Comparison of ENCODE assay signal across 8 cellular contexts in the genomic region with DNA sequence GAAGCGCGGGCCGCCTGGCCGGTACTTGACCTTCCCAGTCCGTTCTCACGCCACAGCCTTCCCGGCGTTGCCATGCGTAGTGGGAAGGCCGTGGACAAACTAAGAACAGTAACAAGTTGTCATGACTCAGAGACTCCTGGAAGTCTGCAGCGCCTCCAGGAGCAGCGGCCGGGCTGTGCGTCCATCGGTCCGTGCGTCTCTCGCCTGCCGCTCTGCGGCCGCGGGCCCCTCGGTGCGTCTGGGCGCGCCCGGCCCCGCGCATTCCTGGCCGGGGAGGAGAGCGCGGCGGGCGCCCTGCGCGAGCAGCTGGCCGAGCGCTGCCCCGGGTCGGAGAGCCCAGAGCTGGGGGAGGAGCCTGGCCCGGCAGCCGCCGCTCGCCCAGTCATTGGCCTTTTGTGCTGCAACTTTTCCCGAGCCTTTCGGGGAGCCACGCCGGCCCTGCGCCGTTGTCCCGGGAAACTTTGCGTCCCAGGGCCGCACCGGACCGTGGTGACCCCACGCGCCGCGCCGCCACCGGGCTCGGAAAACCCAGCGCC.
DNase-seq lines count a peak whose midpoint lies in the region; ATAC-seq and TF ChIP-seq lines count a peak whose summit lies in the region.

No MANE protein-coding gene starts in this region.

- peaks cover 41% of the 10 kb centered on the region for H3K79me2 ChIP-seq in SK-N-SH (ENCODE audit: insufficient read depth)

- peak overlapping the region in 5 of 11 experiments; percentile 19 to 60 (median 45); a peak in 6 of 22 replicates for H3K27ac ChIP-seq in BLaER1 treated with 17β-estradiol and CSF1 and Interleukin-3, amounts not matched to agents 10 nM and 100 nM
- H3K27ac ChIP-seq in SK-N-SH (ENCODE audit: low read depth in 2 of 2, low read length in 1 of 2): peak overlapping the region; percentile 75 to 79

- H3K9me3 ChIP-seq in BLaER1 treated with 17β-estradiol and CSF1 and Interleukin-3, amounts not matched to agents 10 nM and 100 nM (replicated peaks in 1 of 11): peaks cover 0 to 15% (median 11%) of the 10 kb centered on the region in 11 experiments; a peak in 11 of 22 replicates
- no peaks in the 10 kb centered on the region for H3K9me3 ChIP-seq in SK-N-SH

- H4K20me1 ChIP-seq in BLaER1 treated with 17β-estradiol and CSF1 and Interleukin-3, amounts not matched to agents 10 nM and 100 nM: no peaks in the 10 kb centered on the region; a peak in 1 of 22 replicates
- no peaks in the 10 kb centered on the region for H4K20me1 ChIP-seq in SK-N-SH (ENCODE audit: insufficient read depth)

- peak overlapping the region; percentile 58 to 72 (median 64) for H3K4me3 ChIP-seq in BLaER1 treated with 17β-estradiol and CSF1 and Interleukin-3, amounts not matched to agents 10 nM and 100 nM
- H3K4me3 ChIP-seq in SK-N-SH (ENCODE audit: low read depth in 2 of 2, low read length in 1 of 2) (peak overlapping the region; percentile 81 to 82), fibroblast of pulmonary artery (replicated peaks; ENCODE audit: low read depth, low read length) (peak overlapping the region; percentile 76)

- peak overlapping the region; percentile 79 to 92 (median 87) for H3K4me2 ChIP-seq in BLaER1 treated with 17β-estradiol and CSF1 and Interleukin-3, amounts not matched to agents 10 nM and 100 nM
- H3K4me2 ChIP-seq in SK-N-SH: peak overlapping the region; percentile 99

- peak; percentile 24 for TF ChIP-seq CTCF in SK-N-SH (IDR thresholded peaks at IDR 0.05)
- peak; percentile 36 for TF ChIP-seq CTCF in fibroblast of pulmonary artery (IDR thresholded peaks at IDR 0.05; ENCODE audit: low read length, missing control alignments)

- POLR2A ChIA-PET in SK-N-SH (lab: Yijun Ruan, JAX): interaction anchor here (0.7 to 2.0 kb wide), 5 partner anchors 14 to 185 kb away, joined by 3 to 25 read pairs (median 4); a partner anchor contains a TSS

- no peaks in the 10 kb centered on the region for H3K36me3 ChIP-seq in BLaER1 treated with 17β-estradiol and CSF1 and Interleukin-3, amounts not matched to agents 10 nM and 100 nM
- H3K36me3 ChIP-seq in SK-N-SH (replicated peaks in 1 of 2; ENCODE audit: control insufficient read depth in 1 of 2, insufficient read depth in 2 of 2, low read length in 1 of 2): no peaks in the 10 kb centered on the region

- ATAC-seq in HG02938 (IDR thresholded peaks at IDR 0.05; ENCODE audit: unreplicated experiment): peak; percentile 15

- H3K9ac ChIP-seq in BLaER1 treated with 17β-estradiol and CSF1 and Interleukin-3, amounts not matched to agents 10 nM and 100 nM: peak overlapping the region; percentile 41 to 74 (median 68); a peak in 20 of 22 replicates
- peak overlapping the region; percentile 99 for H3K9ac ChIP-seq in SK-N-SH

- peak; percentile 93 for DNase-seq in SK-N-SH
- peak; percentile 96 for DNase-seq in fibroblast of pulmonary artery (ENCODE audit: low read depth)
- peak; percentile 97 for DNase-seq in myocyte (ENCODE audit: low read depth)
- DNase-seq in activated CD4-positive, alpha-beta T cell treated with anti-CD3 and anti-CD28 coated beads for 1 hour: no peak
- no peak for DNase-seq in activated CD8-positive, alpha-beta memory T cell treated with anti-CD3 and anti-CD28 coated beads for 24 hours
- no peak for DNase-seq in NCI-H524 treated with DMSO at 0.1 percent for 48 hours (lab: John Stamatoyannopoulos, UW)

- no peak for TF ChIP-seq EP300 in SK-N-SH (IDR thresholded peaks at IDR 0.05; ENCODE audit: borderline replicate concordance in 1 of 2, low read depth in 1 of 2, low read length in 1 of 2)

- H3F3A ChIP-seq in SK-N-SH (replicated peaks; ENCODE audit: insufficient read depth): peaks cover 13% of the 10 kb centered on the region

- CTCF ChIA-PET in SK-N-SH (lab: Yijun Ruan, JAX): interaction anchor here (0.5 to 3.2 kb wide), 30 partner anchors 8 to 212 kb away, joined by 3 to 21 read pairs (median 6); a partner anchor contains a TSS

- 0% methylated on average over 15 of the region's 63 CpGs for WGBS in SK-N-SH (ENCODE audit: low lambda C conversion rate)

- TF ChIP-seq RAD21 in SK-N-SH (IDR thresholded peaks at IDR 0.05; ENCODE audit: low read length): peak; percentile 55

- peaks cover 16 to 48% (median 41%) of the 10 kb centered on the region in 11 experiments for H3K27me3 ChIP-seq in BLaER1 treated with 17β-estradiol and CSF1 and Interleukin-3, amounts not matched to agents 10 nM and 100 nM
- no peaks in the 10 kb centered on the region for H3K27me3 ChIP-seq in SK-N-SH (ENCODE audit: insufficient read depth)

- H3K4me1 ChIP-seq in BLaER1 treated with 17β-estradiol and CSF1 and Interleukin-3, amounts not matched to agents 10 nM and 100 nM: peaks cover 7 to 27% (median 13%) of the 10 kb centered on the region in 10 experiments; a peak in 16 of 20 replicates
- H3K4me1 ChIP-seq in SK-N-SH (ENCODE audit: control insufficient read depth in 1 of 2, insufficient read depth in 2 of 2, low read depth in 1 of 2, low read length in 1 of 2): peaks cover 6 to 31% of the 10 kb centered on the region in 2 experiments; a peak in 2 of 4 replicates

- no peaks in the 10 kb centered on the region for H3K9me2 ChIP-seq in SK-N-SH

- peak overlapping the region; percentile 98; the same call in 1 of the 2 replicates for H2AFZ ChIP-seq in SK-N-SH (ENCODE audit: low read depth)

TF ChIP-seq in SK-N-SH, 30 proteins besides CTCF, POLR2A, EP300 and RAD21 (continues in another document):
- TF ChIP-seq GATA2 (CRISPR knock-in tag; IDR thresholded peaks at IDR 0.05) (no peak), MEF2A (IDR thresholded peaks at IDR 0.05; ENCODE audit: borderline replicate concordance, low read depth) (no peak), NFIC (IDR thresholded peaks at IDR 0.05; ENCODE audit: borderline replicate concordance) (no peak), SIN3A (IDR thresholded peaks at IDR 0.05; ENCODE audit: borderline replicate concordance, low read depth, low read length) (no peak), RCOR1 (IDR thresholded peaks at IDR 0.05; ENCODE audit: low read length) (peak; percentile 34; the same call in 1 of the 2 replicates), TAF1 (IDR thresholded peaks at IDR 0.05; ENCODE audit: borderline replicate concordance, low read depth, low read length) (peak; percentile 38; the same call in 1 of the 2 replicates), NRF1 (IDR thresholded peaks at IDR 0.05; ENCODE audit: low read depth, low read length) (peak; percentile 60), CHD2 (IDR thresholded peaks at IDR 0.05; ENCODE audit: low read length, partially characterized antibody) (no peak), POLR2AphosphoS5 (IDR thresholded peaks at IDR 0.05; ENCODE audit: low read depth, low read length) (peak; percentile 16; the same call in 1 of the 2 replicates), MXI1 (IDR thresholded peaks at IDR 0.05; ENCODE audit: low read depth, low read length) (peak; percentile 56; the same call in 1 of the 2 replicates), FOXJ3 (CRISPR knock-in tag; IDR thresholded peaks at IDR 0.05) (no peak), JUND (IDR thresholded peaks at IDR 0.05) (0 out of 2 replicates have a peak, but pooled peaks have one; percentile 17), EZH2phosphoT487 (IDR thresholded peaks at IDR 0.05; ENCODE audit: borderline replicate concordance, low read depth) (no peak), FOXM1 (IDR thresholded peaks at IDR 0.05; ENCODE audit: low read depth) (no peak), RXRA (IDR thresholded peaks at IDR 0.05; ENCODE audit: borderline replicate concordance, low read depth) (peak; percentile 60; the same call in 1 of the 2 replicates), YY1 (IDR thresholded peaks at IDR 0.05; ENCODE audit: low read depth) (no peak), TEAD4 (IDR thresholded peaks at IDR 0.05; ENCODE audit: borderline replicate concordance, insufficient read depth) (no peak)
- TF ChIP-seq, protein P1, sequence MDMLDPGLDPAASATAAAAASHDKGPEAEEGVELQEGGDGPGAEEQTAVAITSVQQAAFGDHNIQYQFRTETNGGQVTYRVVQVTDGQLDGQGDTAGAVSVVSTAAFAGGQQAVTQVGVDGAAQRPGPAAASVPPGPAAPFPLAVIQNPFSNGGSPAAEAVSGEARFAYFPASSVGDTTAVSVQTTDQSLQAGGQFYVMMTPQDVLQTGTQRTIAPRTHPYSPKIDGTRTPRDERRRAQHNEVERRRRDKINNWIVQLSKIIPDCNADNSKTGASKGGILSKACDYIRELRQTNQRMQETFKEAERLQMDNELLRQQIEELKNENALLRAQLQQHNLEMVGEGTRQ (IDR thresholded peaks at IDR 0.05; ENCODE audit: borderline replicate concordance, low read depth, low read length): no peak
- TF ChIP-seq, protein P2, sequence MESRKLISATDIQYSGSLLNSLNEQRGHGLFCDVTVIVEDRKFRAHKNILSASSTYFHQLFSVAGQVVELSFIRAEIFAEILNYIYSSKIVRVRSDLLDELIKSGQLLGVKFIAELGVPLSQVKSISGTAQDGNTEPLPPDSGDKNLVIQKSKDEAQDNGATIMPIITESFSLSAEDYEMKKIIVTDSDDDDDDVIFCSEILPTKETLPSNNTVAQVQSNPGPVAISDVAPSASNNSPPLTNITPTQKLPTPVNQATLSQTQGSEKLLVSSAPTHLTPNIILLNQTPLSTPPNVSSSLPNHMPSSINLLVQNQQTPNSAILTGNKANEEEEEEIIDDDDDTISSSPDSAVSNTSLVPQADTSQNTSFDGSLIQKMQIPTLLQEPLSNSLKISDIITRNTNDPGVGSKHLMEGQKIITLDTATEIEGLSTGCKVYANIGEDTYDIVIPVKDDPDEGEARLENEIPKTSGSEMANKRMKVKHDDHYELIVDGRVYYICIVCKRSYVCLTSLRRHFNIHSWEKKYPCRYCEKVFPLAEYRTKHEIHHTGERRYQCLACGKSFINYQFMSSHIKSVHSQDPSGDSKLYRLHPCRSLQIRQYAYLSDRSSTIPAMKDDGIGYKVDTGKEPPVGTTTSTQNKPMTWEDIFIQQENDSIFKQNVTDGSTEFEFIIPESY (IDR thresholded peaks at IDR 0.05; ENCODE audit: borderline replicate concordance, low read depth): no peak
- TF ChIP-seq, protein P3, sequence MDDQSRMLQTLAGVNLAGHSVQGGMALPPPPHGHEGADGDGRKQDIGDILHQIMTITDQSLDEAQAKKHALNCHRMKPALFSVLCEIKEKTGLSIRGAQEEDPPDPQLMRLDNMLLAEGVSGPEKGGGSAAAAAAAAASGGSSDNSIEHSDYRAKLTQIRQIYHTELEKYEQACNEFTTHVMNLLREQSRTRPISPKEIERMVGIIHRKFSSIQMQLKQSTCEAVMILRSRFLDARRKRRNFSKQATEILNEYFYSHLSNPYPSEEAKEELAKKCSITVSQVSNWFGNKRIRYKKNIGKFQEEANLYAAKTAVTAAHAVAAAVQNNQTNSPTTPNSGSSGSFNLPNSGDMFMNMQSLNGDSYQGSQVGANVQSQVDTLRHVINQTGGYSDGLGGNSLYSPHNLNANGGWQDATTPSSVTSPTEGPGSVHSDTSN (IDR thresholded peaks at IDR 0.05): no peak; the same call in 1 of the 2 replicates
- TF ChIP-seq, protein P4, sequence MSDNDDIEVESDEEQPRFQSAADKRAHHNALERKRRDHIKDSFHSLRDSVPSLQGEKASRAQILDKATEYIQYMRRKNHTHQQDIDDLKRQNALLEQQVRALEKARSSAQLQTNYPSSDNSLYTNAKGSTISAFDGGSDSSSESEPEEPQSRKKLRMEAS (IDR thresholded peaks at IDR 0.05; ENCODE audit: low read depth): peak; percentile 55; the same call in 1 of the 2 replicates

Comparison
In these comparisons a context has a peak if more than half of its experiments do, and no peak if none do; other contexts are left out.
1. DNase-seq: peak in SK-N-SH (single experiment), fibroblast of pulmonary artery (single experiment) and myocyte (single experiment); none in activated CD4-positive, alpha-beta T cell treated with anti-CD3 and anti-CD28 coated beads for 1 hour (single experiment), activated CD8-positive, alpha-beta memory T cell treated with anti-CD3 and anti-CD28 coated beads for 24 hours (single experiment) and NCI-H524 treated with DMSO at 0.1 percent for 48 hours (single experiment).
2. Peak in every context shown above with its lines, with median percentiles within 50 percentile points of each other: H3K4me3 ChIP-seq.